In genomic region chr11:86120807-86121206, GRCh38 we compare ENCODE assay signal across 15 cellular contexts.
"Had no signal": no experiment of that assay in that cellular context is flagged by ENCODE, and none has a peak within 500 bp of the region (broad histone marks: within the 10 kb centered on the region; RNA-seq: fewer than 3 reads in every experiment).

No MANE protein-coding gene starts in this region.

- H3K4me1 Mint-ChIP-seq: neural progenitor cell had no signal

- H3K27me3 ChIP-seq: foreskin keratinocyte, heart left ventricle, neural progenitor cell, ovary, sigmoid colon, spleen, suprapubic skin had no signal

- H3K9me3 Mint-ChIP-seq: effector memory CD8-positive, alpha-beta T cell; neural progenitor cell; stimulated activated naive CD8-positive, alpha-beta T cell treated with anti-CD3 and anti-CD28 coated beads, Interleukin-15, Interleukin-2, amounts not matched to agents 100 ng/mL and 50 ng/mL, for 24 hours had no signal

- ATAC-seq: effector memory CD8-positive, alpha-beta T cell; foreskin keratinocyte; heart left ventricle; left lobe of liver had no signal

- H3K27ac Mint-ChIP-seq: effector memory CD8-positive, alpha-beta T cell; neural progenitor cell; stimulated activated naive CD8-positive, alpha-beta T cell treated with anti-CD3 and anti-CD28 coated beads, Interleukin-15, Interleukin-2, amounts not matched to agents 100 ng/mL and 50 ng/mL, for 24 hours had no signal

- H3K4me3 Mint-ChIP-seq: effector memory CD8-positive, alpha-beta T cell; neural progenitor cell; stimulated activated naive CD8-positive, alpha-beta T cell treated with anti-CD3 and anti-CD28 coated beads, Interleukin-15, Interleukin-2, amounts not matched to agents 100 ng/mL and 50 ng/mL, for 24 hours had no signal

- H3K27me3 Mint-ChIP-seq: effector memory CD8-positive, alpha-beta T cell had no signal

- H3K4me3 ChIP-seq: heart left ventricle, neural progenitor cell, ovary, sigmoid colon, spleen, suprapubic skin had no signal

- H3K4me1 ChIP-seq: neural progenitor cell had no signal

- H3K9me3 ChIP-seq: heart left ventricle, ovary, sigmoid colon, spleen, suprapubic skin had no signal

- H3K36me3 ChIP-seq: heart left ventricle, neural progenitor cell, ovary, sigmoid colon, spleen, suprapubic skin had no signal

- H3K36me3 Mint-ChIP-seq: neural progenitor cell had no signal

- DNase-seq: activated CD4-positive, alpha-beta T cell treated with anti-CD3 and anti-CD28 coated beads for 1 hour; activated CD4-positive, alpha-beta T cell treated with anti-CD3 and anti-CD28 coated beads, Interleukin-2, amount 50 U/mL, for 4 hours; activated naive CD4-positive, alpha-beta T cell treated with anti-CD3 and anti-CD28 coated beads, Interleukin-2, amount 50 U/mL, for 16 hours; dermis blood vessel endothelial cell; effector memory CD8-positive, alpha-beta T cell; foreskin keratinocyte; heart left ventricle; ovary; sigmoid colon; spleen; trophoblast cell had no signal
